18 cellular contexts compared by ENCODE assay signal in genomic region chr1:201286445-201286844, GRCh38. TPM values are rescaled to one million over a fixed set of nuclear protein-coding genes. Genes with fewer than 3 reads are reported as not detected.
DNase-seq lines count a peak whose midpoint lies in the region; ATAC-seq, FAIRE-seq and TF ChIP-seq lines count a peak whose summit lies in the region.
"Had no signal": no experiment of that assay in that cellular context is flagged by ENCODE, and none has a peak within 500 bp of the region (broad histone marks: within the 10 kb centered on the region; RNA-seq: fewer than 3 reads in every experiment).

No MANE protein-coding gene starts in this region.

- CTCF ChIA-PET in activated CD8-positive, alpha-beta T cell treated with anti-CD3 and anti-CD28 coated beads, Interleukin-2, amount 10 ng/mL, durations not matched to agents 7 days and 5 days (lab: Charles Lee), result no interaction called here
- CTCF ChIA-PET in activated CD8-positive, alpha-beta T cell treated with anti-CD3 and anti-CD28 coated beads for 36 hours (lab: Charles Lee), result interaction anchor here (0.9 kb wide), 1 partner anchor 62 kb away, joined by 3 read pairs; no protein-coding TSS in a partner anchor

- H3K36me3 ChIP-seq in keratinocyte (ENCODE audit: control insufficient read depth in 2 of 2, extremely low read depth in 1 of 2, insufficient read depth in 2 of 2, low read length in 2 of 2) (peaks cover 25 to 32% of the 10 kb centered on the region in 2 experiments), spleen (no peaks in the 10 kb centered on the region)

- 56 to 73% (median 67%) methylated on average over 1 of the region's 1 CpG; no CpG with 5 or more reads in 1 of the 5 donors for WGBS in spleen, 5 donors

- H3K9me3 ChIP-seq in keratinocyte (ENCODE audit: control insufficient read depth, low read depth, low read length) (no peaks in the 10 kb centered on the region), spleen (no peaks in the 10 kb centered on the region)

- peaks cover 70% of the 10 kb centered on the region for H3K79me2 ChIP-seq in keratinocyte (ENCODE audit: control insufficient read depth, insufficient read depth, low read length)

- DNase-seq in activated CD8-positive, alpha-beta T cell treated with anti-CD3 and anti-CD28 coated beads, Interleukin-2, amount 10 ng/mL, durations not matched to agents 7 days and 5 days, result peak; percentile 33
- DNase-seq in activated CD8-positive, alpha-beta T cell treated with anti-CD3 and anti-CD28 coated beads for 36 hours, result no peak
- DNase-seq in keratinocyte (ENCODE audit: low read depth, low spot score) (no peak), spleen (peak; percentile 34), CD14-positive monocyte (ENCODE audit: low spot score) (no peak), 8988T (no peak), GM13977 (ENCODE audit: low spot score) (no peak)
- DNase-seq: KG1, NCI-H1048, NCI-H2081 treated with DMSO at 0.1 percent for 48 hours, NCI-H510A treated with DMSO at 0.1 percent for 48 hours, Right ventricle myocardium superior had no signal

- peaks cover 17% of the 10 kb centered on the region for H3K4me1 Mint-ChIP-seq in activated CD8-positive, alpha-beta T cell treated with anti-CD3 and anti-CD28 coated beads, Interleukin-2, amount 10 ng/mL, durations not matched to agents 7 days and 5 days (ENCODE audit: low read depth)
- peaks cover 5% of the 10 kb centered on the region for H3K4me1 Mint-ChIP-seq in activated CD8-positive, alpha-beta T cell treated with anti-CD3 and anti-CD28 coated beads for 36 hours (ENCODE audit: low read depth)
- peaks cover 2% of the 10 kb centered on the region for H3K4me1 Mint-ChIP-seq in CD14-positive monocyte

- POLR2A ChIA-PET in activated CD8-positive, alpha-beta T cell treated with anti-CD3 and anti-CD28 coated beads, Interleukin-2, amount 10 ng/mL, durations not matched to agents 7 days and 5 days (lab: Charles Lee), result no interaction called here
- POLR2A ChIA-PET in activated CD8-positive, alpha-beta T cell treated with anti-CD3 and anti-CD28 coated beads for 36 hours (lab: Charles Lee), result no interaction called here

- H3K9ac ChIP-seq in keratinocyte (ENCODE audit: control insufficient read depth, extremely low read depth, insufficient read depth, low read length), result peak overlapping the region; percentile 97

- H3K9me1 ChIP-seq in keratinocyte (ENCODE audit: control insufficient read depth, extremely low read depth, insufficient read depth, low read length), result peaks cover 14% of the 10 kb centered on the region

- in situ Hi-C loops in GM13977 (cut with MboI; ENCODE audit: low pct_unique_long_range_greater_than_20kb, low sequenced_read_pairs, unreplicated experiment), result no loop called here

- peaks cover 51% of the 10 kb centered on the region for H3K27me3 Mint-ChIP-seq in activated CD8-positive, alpha-beta T cell treated with anti-CD3 and anti-CD28 coated beads, Interleukin-2, amount 10 ng/mL, durations not matched to agents 7 days and 5 days (ENCODE audit: low read depth)
- H3K27me3 Mint-ChIP-seq in activated CD8-positive, alpha-beta T cell treated with anti-CD3 and anti-CD28 coated beads for 36 hours, result peaks cover 17% of the 10 kb centered on the region
- peaks cover 42 to 63% (median 44%) of the 10 kb centered on the region in 3 donors for H3K27me3 Mint-ChIP-seq in CD14-positive monocyte (ENCODE audit: low read depth in 3 of 3)

- dilution Hi-C loops in keratinocyte (cut with MboI; ENCODE audit: extremely low pct_ligation_motif_present, low sequenced_read_pairs), result no loop called here

- H3K27me3 ChIP-seq in keratinocyte (ENCODE audit: control insufficient read depth, extremely low read depth, insufficient read depth, low read length) (no peaks in the 10 kb centered on the region), spleen (replicated peaks in 1 of 7) (peaks cover 0 to 57% (median 28%) of the 10 kb centered on the region in 7 donors)

- intact Hi-C loops in activated CD8-positive, alpha-beta T cell treated with anti-CD3 and anti-CD28 coated beads for 36 hours (cut with micrococcal nuclease), result no loop called here
- intact Hi-C loops in spleen (cut with DNase I; ENCODE audit: low total_unique reads) (no loop called here), CD14-positive monocyte (cut with micrococcal nuclease) (no loop called here)

- ATAC-seq in activated CD8-positive, alpha-beta T cell treated with anti-CD3 and anti-CD28 coated beads, Interleukin-2, amount 10 ng/mL, durations not matched to agents 7 days and 5 days, result peak; percentile 47
- ATAC-seq in activated CD8-positive, alpha-beta T cell treated with anti-CD3 and anti-CD28 coated beads for 36 hours, result no peak
- ATAC-seq: Panc1 had no signal

- peak overlapping the region; percentile 87 for H3K4me2 ChIP-seq in keratinocyte (ENCODE audit: control insufficient read depth, extremely low read depth, insufficient read depth, low read depth, low read length)

- H3K9me3 Mint-ChIP-seq in activated CD8-positive, alpha-beta T cell treated with anti-CD3 and anti-CD28 coated beads, Interleukin-2, amount 10 ng/mL, durations not matched to agents 7 days and 5 days (ENCODE audit: insufficient read depth), result no peaks in the 10 kb centered on the region
- H3K9me3 Mint-ChIP-seq in activated CD8-positive, alpha-beta T cell treated with anti-CD3 and anti-CD28 coated beads for 36 hours, result no peaks in the 10 kb centered on the region
- H3K9me3 Mint-ChIP-seq in CD14-positive monocyte, result peaks cover 0 to 4% (median 0%) of the 10 kb centered on the region in 7 donors

- no peak for TF ChIP-seq CTCF in activated CD8-positive, alpha-beta T cell treated with anti-CD3 and anti-CD28 coated beads for 36 hours (IDR thresholded peaks at IDR 0.05)
- TF ChIP-seq CTCF in VCaP (conservative IDR thresholded peaks at IDR 0.05), result no peak
- TF ChIP-seq CTCF in keratinocyte (optimal IDR thresholded peaks at IDR 0.05 in 1 of 3, IDR thresholded peaks at IDR 0.05 in 1 of 3, conservative IDR thresholded peaks at IDR 0.05 in 1 of 3; ENCODE audit: extremely low read depth in 1 of 3, insufficient read depth in 2 of 3, low read length in 3 of 3), result no peak
- TF ChIP-seq CTCF in spleen (IDR thresholded peaks at IDR 0.05 in 8 of 11, conservative IDR thresholded peaks at IDR 0.05 in 3 of 11), result no peak
- TF ChIP-seq CTCF in CD14-positive monocyte (IDR thresholded peaks at IDR 0.05), result no peak
- no peak for TF ChIP-seq CTCF in GM13977 (IDR thresholded peaks at IDR 0.05; ENCODE audit: extremely low read depth, insufficient read depth, missing control alignments)

- no peaks in the 10 kb centered on the region for H3K36me3 Mint-ChIP-seq in activated CD8-positive, alpha-beta T cell treated with anti-CD3 and anti-CD28 coated beads, Interleukin-2, amount 10 ng/mL, durations not matched to agents 7 days and 5 days (ENCODE audit: low read depth)
- H3K36me3 Mint-ChIP-seq in activated CD8-positive, alpha-beta T cell treated with anti-CD3 and anti-CD28 coated beads for 36 hours (ENCODE audit: low read depth), result no peaks in the 10 kb centered on the region
- peaks cover 0 to 2% of the 10 kb centered on the region in 2 donors for H3K36me3 Mint-ChIP-seq in CD14-positive monocyte

- no peak for TF ChIP-seq POLR2A in spleen (IDR thresholded peaks at IDR 0.05)

- H3K27ac Mint-ChIP-seq in activated CD8-positive, alpha-beta T cell treated with anti-CD3 and anti-CD28 coated beads, Interleukin-2, amount 10 ng/mL, durations not matched to agents 7 days and 5 days, result no peak overlapping the region
- no peak overlapping the region for H3K27ac Mint-ChIP-seq in activated CD8-positive, alpha-beta T cell treated with anti-CD3 and anti-CD28 coated beads for 36 hours
- H3K27ac Mint-ChIP-seq in CD14-positive monocyte, result no peak overlapping the region

- FAIRE-seq in keratinocyte (lab: Jason Lieb, UNC), result no peak
- FAIRE-seq: GM12892, GM19239 had no signal

- H3K4me3 Mint-ChIP-seq in activated CD8-positive, alpha-beta T cell treated with anti-CD3 and anti-CD28 coated beads, Interleukin-2, amount 10 ng/mL, durations not matched to agents 7 days and 5 days, result no peak overlapping the region
- H3K4me3 Mint-ChIP-seq in activated CD8-positive, alpha-beta T cell treated with anti-CD3 and anti-CD28 coated beads for 36 hours, result no peak overlapping the region
- H3K4me3 Mint-ChIP-seq in CD14-positive monocyte, result no peak overlapping the region

- H3K4me1 ChIP-seq in keratinocyte (ENCODE audit: control insufficient read depth, extremely low read depth, insufficient read depth, low read length), result peaks cover 66% of the 10 kb centered on the region
- H3K4me1 ChIP-seq in spleen, result peaks cover 0 to 15% (median 8%) of the 10 kb centered on the region in 6 donors

- H4K20me1 ChIP-seq in keratinocyte (ENCODE audit: control insufficient read depth, extremely low read depth, insufficient read depth, low read length), result peaks cover 3% of the 10 kb centered on the region

- no peak overlapping the region for H2AFZ ChIP-seq in keratinocyte (ENCODE audit: control insufficient read depth, low read length)

- H3K27ac ChIP-seq in VCaP (0 out of 2 replicates have a peak overlapping the region, but pooled peaks have one; percentile 97), keratinocyte (ENCODE audit: control insufficient read depth, insufficient read depth, low read length) (peak overlapping the region; percentile 91), spleen (no peak overlapping the region)
- H3K27ac ChIP-seq: 22Rv1 had no signal

- peak overlapping the region; percentile 86 to 92 (median 91) for H3K4me3 ChIP-seq in keratinocyte (ENCODE audit: control insufficient read depth in 2 of 3, extremely low read depth in 1 of 3, insufficient read depth in 2 of 3, low read depth in 1 of 3, low read length in 3 of 3)
- H3K4me3 ChIP-seq in spleen, result no peak overlapping the region

RNA-seq across cellular contexts. Expression of gene PKP1, which starts 3.1 kb away (rescaled TPM):
- not detected for total RNA-seq in activated CD8-positive, alpha-beta T cell treated with anti-CD3 and anti-CD28 coated beads, Interleukin-2, amount 10 ng/mL, durations not matched to agents 7 days and 5 days
- total RNA-seq in activated CD8-positive, alpha-beta T cell treated with anti-CD3 and anti-CD28 coated beads for 36 hours, result not detected
- 163 to 301 TPM (median 169 TPM) in 3 replicates for polyA plus RNA-seq in keratinocyte
- polyA plus RNA-seq in keratinocyte (2011; ENCODE audit: low read depth), result 262 TPM
- polyA plus RNA-seq in keratinocyte (2011; cell fraction: cytosol; rRNA removed), result 168 and 222 TPM in 2 replicates
- 418 and 503 TPM in 2 replicates for polyA plus RNA-seq in keratinocyte (2011; cell fraction: nucleus; rRNA removed)
- 160 and 587 TPM in 2 replicates for polyA plus RNA-seq in keratinocyte (2012; ENCODE audit: low replicate concordance)
- 263 to 433 TPM (median 366 TPM) in 3 replicates for polyA minus RNA-seq in keratinocyte
- polyA minus RNA-seq in keratinocyte (2011; cell fraction: cytosol; rRNA and poly(A)+ RNA removed), result 238 TPM
- polyA minus RNA-seq in keratinocyte (2011; cell fraction: nucleus; rRNA and poly(A)+ RNA removed), result 239 and 304 TPM in 2 replicates
- total RNA-seq in spleen, result not detected
- under 1 TPM; 0.04 to 0.10 (median 0.06) TPM for polyA plus RNA-seq in spleen
- not detected for polyA plus RNA-seq in CD14-positive monocyte
- total RNA-seq: H4 had no signal

Comparison
In these comparisons a context has a peak if more than half of its experiments do, and no peak if none do; other contexts are left out.
1. DNase-seq: peak in activated CD8-positive, alpha-beta T cell treated with anti-CD3 and anti-CD28 coated beads, Interleukin-2, amount 10 ng/mL, durations not matched to agents 7 days and 5 days (single experiment) and spleen (single experiment); none in activated CD8-positive, alpha-beta T cell treated with anti-CD3 and anti-CD28 coated beads for 36 hours (single experiment), keratinocyte (single experiment), CD14-positive monocyte (single experiment), 8988T (single experiment) and GM13977 (single experiment).
2. H3K27ac ChIP-seq: peak in VCaP (single experiment) and keratinocyte (single experiment); none in spleen (0 of 8).
3. H3K4me3 ChIP-seq: peak in keratinocyte (3 of 3); none in spleen (0 of 8).